In genomic region chrX:31138124-31138523, GRCh38 we compare ENCODE assay signal across 27 cellular contexts.
"Had no signal": no experiment of that assay in that cellular context is flagged by ENCODE, and none has a peak within 500 bp of the region (broad histone marks: within the 10 kb centered on the region; RNA-seq: fewer than 3 reads in every experiment).

No MANE protein-coding gene starts in this region.

- DNase-seq: islet precursor cell; left ventricle myocardium inferior; mesendoderm; naive B cell; natural killer cell; nephron progenitor cell; pancreas; posterior cingulate gyrus; retina; right cardiac atrium; sigmoid colon; stimulated activated CD4-positive, alpha-beta T cell treated with anti-CD3 and anti-CD28 coated beads, Interleukin-1b, Interleukin-23, amount 100 ng/mL, for 48 hours; stimulated activated CD4-positive, alpha-beta T cell treated with anti-CD3 and anti-CD28 coated beads, Interleukin-2, amount 100 ng/mL, for 48 hours; stimulated activated CD4-positive, alpha-beta T cell treated with anti-CD3 and anti-CD28 coated beads, Interleukin-4, amount 100 ng/mL, for 4 hours; stimulated activated CD8-positive, alpha-beta memory T cell treated with anti-CD3 and anti-CD28 coated beads, Interleukin-4, amount 100 ng/mL, for 48 hours; stimulated activated naive CD4-positive, alpha-beta T cell treated with Interleukin-2 at 50 U/mL for 16 hours; stomach; testis; thyroid gland; transverse colon; upper lobe of left lung had no signal

- H2AFZ ChIP-seq: hepatocyte had no signal

- H3K79me2 ChIP-seq: hepatocyte had no signal

- H3K27me3 ChIP-seq: hepatocyte, pancreas, sigmoid colon, stomach, testis, thyroid gland, transverse colon, upper lobe of left lung, vagina had no signal

- H3K4me1 ChIP-seq: left ventricle myocardium inferior, pancreas, prostate gland, sigmoid colon, stomach, testis, thyroid gland, transverse colon, upper lobe of left lung, vagina had no signal

- H3K9me3 ChIP-seq: left ventricle myocardium inferior, pancreas, prostate gland, sigmoid colon, testis, thyroid gland, transverse colon, upper lobe of left lung, vagina had no signal

- FAIRE-seq: pancreas had no signal

- H3K27ac ChIP-seq: hepatocyte, left ventricle myocardium inferior, pancreas, prostate gland, sigmoid colon, stomach, testis, thyroid gland, transverse colon, upper lobe of left lung, vagina had no signal

- ATAC-seq: natural killer cell; pancreas; right cardiac atrium; stimulated activated memory B cell treated with anti-CD40 and anti-IgM and Interleukin-4, amounts not matched to agents 10 μg/mL and 1 μg/mL and 100 μg/mL, for 72 hours had no signal

- H3K4me2 ChIP-seq: hepatocyte, smooth muscle cell had no signal

- H3K4me3 ChIP-seq: hepatocyte, left ventricle myocardium inferior, lung, pancreas, prostate gland, sigmoid colon, smooth muscle cell, stomach, testis, thyroid gland, transverse colon, upper lobe of left lung, vagina had no signal

- H3K36me3 ChIP-seq: prostate gland, thyroid gland, transverse colon, upper lobe of left lung, vagina had no signal
